Comparison of ENCODE assay signal across 1 cellular context in the genomic region with DNA sequence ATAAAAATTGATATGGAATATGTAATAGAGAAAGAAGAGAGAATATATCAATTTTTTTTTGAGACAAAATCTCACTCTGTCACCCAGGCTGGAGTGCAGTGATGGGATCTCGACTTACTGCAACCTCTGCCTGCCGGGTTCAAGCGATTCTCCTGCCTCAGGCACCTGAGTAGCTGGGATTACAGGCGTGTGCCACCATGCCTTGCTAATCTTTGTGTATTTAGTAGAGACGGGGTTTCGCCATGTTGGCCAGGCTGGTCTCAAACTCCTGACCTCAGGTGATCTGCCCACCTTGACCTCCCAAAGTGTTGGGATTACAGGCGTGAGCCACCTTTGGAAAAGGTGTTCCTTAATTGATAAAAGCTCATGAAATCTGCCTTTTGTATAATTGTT. TPM values are rescaled to one million over a fixed set of nuclear protein-coding genes. Genes with fewer than 3 reads are reported as not detected.
"Had no signal": no experiment of that assay in that cellular context is flagged by ENCODE, and none has a peak within 500 bp of the region (broad histone marks: within the 10 kb centered on the region; RNA-seq: fewer than 3 reads in every experiment).

No MANE protein-coding gene starts in this region.

RNA-seq across cellular contexts. Expression of a gene that starts 44.2 kb away (rescaled TPM):
- polyA plus RNA-seq: naive thymus-derived CD4-positive, alpha-beta T cell had no signal
